ENCODE assay signal across 1 cellular context in the genomic region with DNA sequence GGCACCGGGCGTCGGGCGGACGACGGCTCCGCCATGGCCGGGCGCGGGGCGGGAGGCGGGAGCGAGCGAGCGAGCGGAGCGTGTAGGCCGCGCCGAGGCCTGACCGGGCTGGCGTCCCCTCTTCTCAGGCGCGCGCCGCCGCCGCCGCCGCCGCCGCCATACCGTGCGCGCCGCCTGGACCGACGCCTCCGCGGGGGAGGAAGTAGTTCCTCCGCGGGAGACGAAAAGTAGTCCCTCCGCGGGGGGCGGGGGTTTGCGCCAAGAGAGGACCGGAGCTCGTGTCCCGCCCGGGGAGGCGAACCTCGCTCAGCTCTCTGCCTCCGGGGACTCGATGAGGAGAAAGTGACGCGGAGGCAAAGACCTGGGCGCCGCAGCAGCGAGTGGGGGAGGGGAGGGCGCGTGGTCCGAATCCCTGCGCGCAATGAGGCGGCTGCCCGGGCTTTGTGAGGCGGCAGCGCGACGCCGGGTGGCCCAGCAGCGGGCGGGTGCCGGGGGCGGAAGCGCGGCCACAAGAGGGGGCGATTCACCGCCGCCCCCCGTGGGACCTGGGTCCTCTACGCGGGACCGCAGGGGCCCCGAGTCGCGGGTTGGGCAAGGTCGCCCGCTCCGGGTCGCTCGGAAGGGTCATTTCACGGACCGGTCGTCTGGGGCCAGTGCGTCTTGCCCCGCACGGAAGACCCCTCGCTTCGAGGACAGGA.
A peak's percentile ranks its signal among the peaks of the same experiment; 100 is the strongest.
TF ChIP-seq lines count a peak whose summit lies in the region.

Gene BRWD1 (minus strand): TSS at position 176 of the 698 bp plus-strand sequence. CDS start 141 bp downstream, at position 35.

TF ChIP-seq in HEK293, 187 proteins besides CTCF, POLR2A, EP300 and RAD21 (continued from another document and continues in another):
- TF ChIP-seq HIC1 (tag by site-specific recombination; IDR thresholded peaks at IDR 0.05) (peak; percentile 98; the same call in 1 of the 2 replicates), ZBTB48 (tag by site-specific recombination; IDR thresholded peaks at IDR 0.05) (peak; percentile 86), ZNF133 (tag by site-specific recombination; IDR thresholded peaks at IDR 0.05) (no peak; the same call in 1 of the 2 replicates), ZNF239 (tag by site-specific recombination; IDR thresholded peaks at IDR 0.05) (peak; percentile 96), ZNF747 (tag by site-specific recombination; IDR thresholded peaks at IDR 0.05) (0 out of 2 replicates have a peak, but pooled peaks have one; percentile 82), ZNF585B (tag by site-specific recombination; IDR thresholded peaks at IDR 0.05) (peak; percentile 48), ZNF311 (tag by site-specific recombination; IDR thresholded peaks at IDR 0.05; ENCODE audit: borderline replicate concordance) (no peak), ZNF132 (tag by site-specific recombination; IDR thresholded peaks at IDR 0.05; ENCODE audit: borderline replicate concordance) (no peak), ZNF211 (tag by site-specific recombination; IDR thresholded peaks at IDR 0.05; ENCODE audit: low read depth) (no peak), ZNF624 (tag by site-specific recombination; IDR thresholded peaks at IDR 0.05) (peak; percentile 97), ZNF571 (tag by site-specific recombination; IDR thresholded peaks at IDR 0.05) (no peak), ZSCAN23 (tag by site-specific recombination; IDR thresholded peaks at IDR 0.05) (peak; percentile 100), ZNF366 (tag by site-specific recombination; conservative IDR thresholded peaks at IDR 0.05) (peak; percentile 55), ZFP69B (tag by site-specific recombination; IDR thresholded peaks at IDR 0.05) (peak; percentile 98), ZNF596 (tag by site-specific recombination; IDR thresholded peaks at IDR 0.05) (peak; percentile 69; the same call in 1 of the 2 replicates), ZNF114 (tag by site-specific recombination; IDR thresholded peaks at IDR 0.05) (no peak), ZNF548 (tag by site-specific recombination; IDR thresholded peaks at IDR 0.05) (peak; percentile 59; the same call in 1 of the 2 replicates), ZNF292 (tag by site-specific recombination; IDR thresholded peaks at IDR 0.05; ENCODE audit: borderline replicate concordance, low read depth) (no peak), ZNF473 (tag by site-specific recombination; IDR thresholded peaks at IDR 0.05) (no peak), ZNF274 (IDR thresholded peaks at IDR 0.05; ENCODE audit: low read length) (no peak), ZNF274 (tag by site-specific recombination; IDR thresholded peaks at IDR 0.05; ENCODE audit: borderline replicate concordance) (no peak), GLI4 (tag by site-specific recombination; IDR thresholded peaks at IDR 0.05) (peak; percentile 99), ZNF266 (tag by site-specific recombination; IDR thresholded peaks at IDR 0.05; ENCODE audit: low read depth) (peak; percentile 83), ATF2 (tag by site-specific recombination; IDR thresholded peaks at IDR 0.05; ENCODE audit: low read depth) (peak; percentile 81), ZNF580 (tag by site-specific recombination; IDR thresholded peaks at IDR 0.05) (peak; percentile 95), ZBTB49 (tag by site-specific recombination; IDR thresholded peaks at IDR 0.05; ENCODE audit: low read depth) (peak; percentile 92), MZF1 (tag by site-specific recombination; IDR thresholded peaks at IDR 0.05; ENCODE audit: borderline replicate concordance) (peak; percentile 89), ZNF529 (tag by site-specific recombination; IDR thresholded peaks at IDR 0.05; ENCODE audit: insufficient replicate concordance) (peak; percentile 88), HOXA7 (CRISPR knock-in tag; IDR thresholded peaks at IDR 0.05; ENCODE audit: borderline replicate concordance) (no peak), ZNF544 (tag by site-specific recombination; IDR thresholded peaks at IDR 0.05) (no peak), ZNF112 (tag by site-specific recombination; IDR thresholded peaks at IDR 0.05) (no peak), ZNF792 (tag by site-specific recombination; IDR thresholded peaks at IDR 0.05) (no peak), ZNF521 (tag by site-specific recombination; IDR thresholded peaks at IDR 0.05) (no peak), ZNF18 (tag by site-specific recombination; IDR thresholded peaks at IDR 0.05) (peak; percentile 93), MYNN (tag by site-specific recombination; IDR thresholded peaks at IDR 0.05; ENCODE audit: borderline replicate concordance) (peak; percentile 84; the same call in 1 of the 2 replicates), ZNF121 (tag by site-specific recombination; IDR thresholded peaks at IDR 0.05) (peak; percentile 98), ZNF214 (tag by site-specific recombination; IDR thresholded peaks at IDR 0.05; ENCODE audit: borderline replicate concordance) (no peak), ZNF350 (tag by site-specific recombination; IDR thresholded peaks at IDR 0.05) (peak; percentile 96), ZNF664 (tag by site-specific recombination; IDR thresholded peaks at IDR 0.05) (peak; percentile 89; the same call in 1 of the 2 replicates), ZNF148 (tag by site-specific recombination; IDR thresholded peaks at IDR 0.05; ENCODE audit: borderline replicate concordance) (peak; percentile 99)
- TF ChIP-seq, protein P1, sequence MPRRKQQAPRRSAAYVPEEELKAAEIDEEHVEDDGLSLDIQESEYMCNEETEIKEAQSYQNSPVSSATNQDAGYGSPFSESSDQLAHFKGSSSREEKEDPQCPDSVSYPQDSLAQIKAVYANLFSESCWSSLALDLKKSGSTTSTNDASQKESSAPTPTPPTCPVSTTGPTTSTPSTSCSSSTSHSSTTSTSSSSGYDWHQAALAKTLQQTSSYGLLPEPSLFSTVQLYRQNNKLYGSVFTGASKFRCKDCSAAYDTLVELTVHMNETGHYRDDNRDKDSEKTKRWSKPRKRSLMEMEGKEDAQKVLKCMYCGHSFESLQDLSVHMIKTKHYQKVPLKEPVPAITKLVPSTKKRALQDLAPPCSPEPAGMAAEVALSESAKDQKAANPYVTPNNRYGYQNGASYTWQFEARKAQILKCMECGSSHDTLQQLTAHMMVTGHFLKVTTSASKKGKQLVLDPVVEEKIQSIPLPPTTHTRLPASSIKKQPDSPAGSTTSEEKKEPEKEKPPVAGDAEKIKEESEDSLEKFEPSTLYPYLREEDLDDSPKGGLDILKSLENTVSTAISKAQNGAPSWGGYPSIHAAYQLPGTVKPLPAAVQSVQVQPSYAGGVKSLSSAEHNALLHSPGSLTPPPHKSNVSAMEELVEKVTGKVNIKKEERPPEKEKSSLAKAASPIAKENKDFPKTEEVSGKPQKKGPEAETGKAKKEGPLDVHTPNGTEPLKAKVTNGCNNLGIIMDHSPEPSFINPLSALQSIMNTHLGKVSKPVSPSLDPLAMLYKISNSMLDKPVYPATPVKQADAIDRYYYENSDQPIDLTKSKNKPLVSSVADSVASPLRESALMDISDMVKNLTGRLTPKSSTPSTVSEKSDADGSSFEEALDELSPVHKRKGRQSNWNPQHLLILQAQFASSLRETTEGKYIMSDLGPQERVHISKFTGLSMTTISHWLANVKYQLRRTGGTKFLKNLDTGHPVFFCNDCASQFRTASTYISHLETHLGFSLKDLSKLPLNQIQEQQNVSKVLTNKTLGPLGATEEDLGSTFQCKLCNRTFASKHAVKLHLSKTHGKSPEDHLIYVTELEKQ (tag by site-specific recombination; IDR thresholded peaks at IDR 0.05; ENCODE audit: borderline replicate concordance), result peak; percentile 99
- TF ChIP-seq, protein P2, sequence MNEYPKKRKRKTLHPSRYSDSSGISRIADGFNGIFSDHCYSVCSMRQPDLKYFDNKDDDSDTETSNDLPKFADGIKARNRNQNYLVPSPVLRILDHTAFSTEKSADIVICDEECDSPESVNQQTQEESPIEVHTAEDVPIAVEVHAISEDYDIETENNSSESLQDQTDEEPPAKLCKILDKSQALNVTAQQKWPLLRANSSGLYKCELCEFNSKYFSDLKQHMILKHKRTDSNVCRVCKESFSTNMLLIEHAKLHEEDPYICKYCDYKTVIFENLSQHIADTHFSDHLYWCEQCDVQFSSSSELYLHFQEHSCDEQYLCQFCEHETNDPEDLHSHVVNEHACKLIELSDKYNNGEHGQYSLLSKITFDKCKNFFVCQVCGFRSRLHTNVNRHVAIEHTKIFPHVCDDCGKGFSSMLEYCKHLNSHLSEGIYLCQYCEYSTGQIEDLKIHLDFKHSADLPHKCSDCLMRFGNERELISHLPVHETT (tag by site-specific recombination; IDR thresholded peaks at IDR 0.05), result peak; percentile 100
- TF ChIP-seq, protein P3, sequence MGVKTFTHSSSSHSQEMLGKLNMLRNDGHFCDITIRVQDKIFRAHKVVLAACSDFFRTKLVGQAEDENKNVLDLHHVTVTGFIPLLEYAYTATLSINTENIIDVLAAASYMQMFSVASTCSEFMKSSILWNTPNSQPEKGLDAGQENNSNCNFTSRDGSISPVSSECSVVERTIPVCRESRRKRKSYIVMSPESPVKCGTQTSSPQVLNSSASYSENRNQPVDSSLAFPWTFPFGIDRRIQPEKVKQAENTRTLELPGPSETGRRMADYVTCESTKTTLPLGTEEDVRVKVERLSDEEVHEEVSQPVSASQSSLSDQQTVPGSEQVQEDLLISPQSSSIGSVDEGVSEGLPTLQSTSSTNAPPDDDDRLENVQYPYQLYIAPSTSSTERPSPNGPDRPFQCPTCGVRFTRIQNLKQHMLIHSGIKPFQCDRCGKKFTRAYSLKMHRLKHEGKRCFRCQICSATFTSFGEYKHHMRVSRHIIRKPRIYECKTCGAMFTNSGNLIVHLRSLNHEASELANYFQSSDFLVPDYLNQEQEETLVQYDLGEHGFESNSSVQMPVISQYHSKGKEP (tag by site-specific recombination; IDR thresholded peaks at IDR 0.05), result peak; percentile 54; the same call in 1 of the 2 replicates
